Comparison of ENCODE assay signal across 21 cellular contexts in the genomic region with DNA sequence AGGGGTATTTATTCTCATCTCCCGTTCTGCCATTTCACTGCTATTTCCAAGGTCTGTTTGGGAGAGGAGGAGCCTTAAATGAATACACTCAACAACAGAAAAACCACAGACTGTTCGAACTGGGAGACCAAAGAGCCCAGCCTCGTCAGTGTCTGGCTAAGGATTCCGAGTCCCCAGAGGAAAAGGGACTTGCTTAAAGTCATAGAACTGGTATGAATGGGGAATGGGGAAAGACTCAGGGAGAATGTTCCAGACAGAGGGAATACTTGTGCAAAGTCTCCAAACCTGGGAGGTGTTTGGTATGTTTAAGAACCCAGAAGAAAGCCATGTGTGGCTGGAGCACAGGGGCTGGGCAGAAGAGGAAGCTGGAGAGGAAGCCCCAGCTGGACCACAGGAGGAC.
DNase-seq lines count a peak whose midpoint lies in the region; ATAC-seq lines count a peak whose summit lies in the region.
"Had no signal": no experiment of that assay in that cellular context is flagged by ENCODE, and none has a peak within 500 bp of the region (broad histone marks: within the 10 kb centered on the region; RNA-seq: fewer than 3 reads in every experiment).

No MANE protein-coding gene starts in this region.

- H3K9me3 ChIP-seq in BLaER1 treated with 17β-estradiol and CSF1 and Interleukin-3, amounts not matched to agents 10 nM and 100 nM (replicated peaks in 1 of 11): peaks cover 16 to 37% (median 23%) of the 10 kb centered on the region in 11 experiments
- H3K9me3 ChIP-seq: BE2C had no signal

- H3K4me3 ChIP-seq in BLaER1 treated with 17β-estradiol and CSF1 and Interleukin-3, amounts not matched to agents 10 nM and 100 nM: no peak overlapping the region

- no peak overlapping the region for H3K9ac ChIP-seq in BLaER1 treated with 17β-estradiol and CSF1 and Interleukin-3, amounts not matched to agents 10 nM and 100 nM

- peak overlapping the region in 4 of 11 experiments; percentile 20 to 39 (median 22); a peak in 2 of 22 replicates for H3K27ac ChIP-seq in BLaER1 treated with 17β-estradiol and CSF1 and Interleukin-3, amounts not matched to agents 10 nM and 100 nM
- H3K27ac ChIP-seq: 22Rv1, HL-60, RWPE1 had no signal

- H4K20me1 ChIP-seq in BLaER1 treated with 17β-estradiol and CSF1 and Interleukin-3, amounts not matched to agents 10 nM and 100 nM: peaks cover 0 to 6% (median 0%) of the 10 kb centered on the region in 11 experiments; a peak in 5 of 22 replicates

- H3K4me1 ChIP-seq in BLaER1 treated with 17β-estradiol and CSF1 and Interleukin-3, amounts not matched to agents 10 nM and 100 nM: peaks cover 22 to 48% (median 38%) of the 10 kb centered on the region in 10 experiments

- H3K36me3 ChIP-seq in BLaER1 treated with 17β-estradiol and CSF1 and Interleukin-3, amounts not matched to agents 10 nM and 100 nM: peaks cover 0 to 4% (median 0%) of the 10 kb centered on the region in 11 experiments; a peak in 2 of 22 replicates
- H3K36me3 ChIP-seq: BE2C had no signal

- H3K27me3 ChIP-seq in BLaER1 treated with 17β-estradiol and CSF1 and Interleukin-3, amounts not matched to agents 10 nM and 100 nM: no peaks in the 10 kb centered on the region
- H3K27me3 ChIP-seq: BE2C had no signal

- DNase-seq in DMS79 treated with DMSO at 0.1 percent for 48 hours (lab: John Stamatoyannopoulos, UW) (peak; percentile 26), DMS79 (lab: John Stamatoyannopoulos, UW) (no peak), Kasumi-1 (lab: John Stamatoyannopoulos, UW) (peak; percentile 9 to 36), islet precursor cell (peak; percentile 69), inferior parietal cortex (ENCODE audit: extremely low spot score) (no peak), NCI-H146 (lab: John Stamatoyannopoulos, UW) (no peak)
- DNase-seq: BE2C; CD4-positive, CD25-positive, alpha-beta regulatory T cell; DMS153; NCI-H1048; NCI-H1694 treated with DMSO at 0.1 percent for 48 hours; NCI-H2081 treated with DMSO at 0.1 percent for 48 hours; NCI-H446 treated with DMSO at 0.1 percent for 48 hours; SHP77; T-helper 1 cell had no signal

- no peak for ATAC-seq in HG02973 (IDR thresholded peaks at IDR 0.05; ENCODE audit: unreplicated experiment)
- ATAC-seq: Panc1 had no signal

- H3K4me2 ChIP-seq in BLaER1 treated with 17β-estradiol and CSF1 and Interleukin-3, amounts not matched to agents 10 nM and 100 nM: peak overlapping the region; percentile 45 to 80 (median 66)

Comparison
In these comparisons a context has a peak if more than half of its experiments do, and no peak if none do; other contexts are left out.
1. DNase-seq: peak in DMS79 treated with DMSO at 0.1 percent for 48 hours (single experiment), Kasumi-1 (2 of 2) and islet precursor cell (single experiment); none in DMS79 (single experiment), inferior parietal cortex (single experiment) and NCI-H146 (single experiment).